In genomic region chr20:62792182-62792939, GRCh38 we compare ENCODE assay signal across 1 cellular context.
TF ChIP-seq lines count a peak whose summit lies in the region.

No MANE protein-coding gene starts in this region.

TF ChIP-seq in H1, 55 proteins besides CTCF, POLR2A, EP300 and RAD21:
- TF ChIP-seq JUND (IDR thresholded peaks at IDR 0.05; ENCODE audit: low read length) (no peak), POLR2AphosphoS5 (IDR thresholded peaks at IDR 0.05; ENCODE audit: low read depth, low read length) (no peak), SP4 (IDR thresholded peaks at IDR 0.05; ENCODE audit: low read length) (no peak), MAX (IDR thresholded peaks at IDR 0.05) (no peak), CHD7 (IDR thresholded peaks at IDR 0.05; ENCODE audit: insufficient replicate concordance, low read length) (no peak), CBX5 (IDR thresholded peaks at IDR 0.05; ENCODE audit: low read depth, low read length) (no peak), HDAC2 (IDR thresholded peaks at IDR 0.05; ENCODE audit: borderline replicate concordance in 1 of 2, low read depth in 2 of 2, low read length in 2 of 2) (no peak), RXRA (IDR thresholded peaks at IDR 0.05; ENCODE audit: insufficient read depth, low read depth, low read length) (no peak), JUN (IDR thresholded peaks at IDR 0.05; ENCODE audit: low read depth, low read length) (no peak), SIN3A (conservative IDR thresholded peaks at IDR 0.05 in 1 of 2, IDR thresholded peaks at IDR 0.05 in 1 of 2; ENCODE audit: low read depth in 1 of 2, low read length in 2 of 2) (no peak), CHD1 (IDR thresholded peaks at IDR 0.05; ENCODE audit: low read depth, low read length) (no peak), ZNF274 (IDR thresholded peaks at IDR 0.05; ENCODE audit: borderline replicate concordance, extremely low read depth, low read length) (no peak), KDM4A (IDR thresholded peaks at IDR 0.05; ENCODE audit: low read depth, low read length, severe bottlenecking) (no peak), BRCA1 (IDR thresholded peaks at IDR 0.05; ENCODE audit: low read depth, low read length) (no peak), KDM5A (IDR thresholded peaks at IDR 0.05; ENCODE audit: low read length) (no peak)
- TF ChIP-seq, protein P1, sequence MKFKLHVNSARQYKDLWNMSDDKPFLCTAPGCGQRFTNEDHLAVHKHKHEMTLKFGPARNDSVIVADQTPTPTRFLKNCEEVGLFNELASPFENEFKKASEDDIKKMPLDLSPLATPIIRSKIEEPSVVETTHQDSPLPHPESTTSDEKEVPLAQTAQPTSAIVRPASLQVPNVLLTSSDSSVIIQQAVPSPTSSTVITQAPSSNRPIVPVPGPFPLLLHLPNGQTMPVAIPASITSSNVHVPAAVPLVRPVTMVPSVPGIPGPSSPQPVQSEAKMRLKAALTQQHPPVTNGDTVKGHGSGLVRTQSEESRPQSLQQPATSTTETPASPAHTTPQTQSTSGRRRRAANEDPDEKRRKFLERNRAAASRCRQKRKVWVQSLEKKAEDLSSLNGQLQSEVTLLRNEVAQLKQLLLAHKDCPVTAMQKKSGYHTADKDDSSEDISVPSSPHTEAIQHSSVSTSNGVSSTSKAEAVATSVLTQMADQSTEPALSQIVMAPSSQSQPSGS (IDR thresholded peaks at IDR 0.05; ENCODE audit: low read length): no peak
- TF ChIP-seq, protein P2, sequence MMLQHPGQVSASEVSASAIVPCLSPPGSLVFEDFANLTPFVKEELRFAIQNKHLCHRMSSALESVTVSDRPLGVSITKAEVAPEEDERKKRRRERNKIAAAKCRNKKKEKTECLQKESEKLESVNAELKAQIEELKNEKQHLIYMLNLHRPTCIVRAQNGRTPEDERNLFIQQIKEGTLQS (IDR thresholded peaks at IDR 0.05; ENCODE audit: insufficient read depth, low read depth, low read length): no peak
- TF ChIP-seq, protein P3, sequence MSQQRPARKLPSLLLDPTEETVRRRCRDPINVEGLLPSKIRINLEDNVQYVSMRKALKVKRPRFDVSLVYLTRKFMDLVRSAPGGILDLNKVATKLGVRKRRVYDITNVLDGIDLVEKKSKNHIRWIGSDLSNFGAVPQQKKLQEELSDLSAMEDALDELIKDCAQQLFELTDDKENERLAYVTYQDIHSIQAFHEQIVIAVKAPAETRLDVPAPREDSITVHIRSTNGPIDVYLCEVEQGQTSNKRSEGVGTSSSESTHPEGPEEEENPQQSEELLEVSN (IDR thresholded peaks at IDR 0.05): no peak
